8 cellular contexts compared by ENCODE assay signal in the genomic region with DNA sequence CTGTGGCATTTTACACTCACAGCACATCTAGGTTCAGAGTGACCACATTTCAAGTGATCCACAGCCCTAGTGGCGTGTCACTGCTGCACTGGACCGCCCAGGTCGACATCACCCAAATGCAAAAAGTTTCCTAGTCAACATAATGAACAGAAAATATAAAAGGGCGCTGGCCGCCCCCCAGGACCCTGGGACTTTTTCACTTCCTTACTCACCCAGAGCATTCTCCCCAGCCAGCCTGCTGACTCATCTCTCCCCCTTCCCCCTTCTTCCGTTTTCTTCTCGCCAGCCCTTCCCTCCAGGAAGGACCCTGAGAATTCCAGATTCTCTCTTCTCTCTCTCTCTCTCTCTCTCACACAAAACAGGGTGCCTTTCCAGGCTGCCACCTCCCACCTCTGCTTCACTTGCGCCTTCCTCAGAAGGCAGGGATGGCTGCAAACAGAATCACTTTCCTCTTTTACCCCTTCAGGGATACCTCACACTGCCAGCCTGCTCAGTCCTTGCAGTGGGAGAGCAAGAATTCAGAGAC. TPM values are rescaled to one million over a fixed set of nuclear protein-coding genes. Genes with fewer than 3 reads are reported as not detected.
A peak's percentile ranks its signal among the peaks of the same experiment; 100 is the strongest.
DNase-seq lines count a peak whose midpoint lies in the region; ATAC-seq and TF ChIP-seq lines count a peak whose summit lies in the region.

No MANE protein-coding gene starts in this region.

- TF ChIP-seq CTCF in CD14-positive monocyte (IDR thresholded peaks at IDR 0.05), result no peak
- TF ChIP-seq CTCF in WTC11 (IDR thresholded peaks at IDR 0.05), result no peak
- no peak for TF ChIP-seq CTCF in lung (IDR thresholded peaks at IDR 0.05; ENCODE audit: control extremely low read depth, extremely low read depth)

- ATAC-seq in WTC11, result peak; percentile 34; the same call in 1 of the 2 replicates
- peak; percentile 27 for ATAC-seq in lung (ENCODE audit: insufficient read depth, low FRiP score)
- ATAC-seq in HG02840 (IDR thresholded peaks at IDR 0.05; ENCODE audit: low FRiP score, unreplicated experiment), result no peak
- ATAC-seq in GM18511 (IDR thresholded peaks at IDR 0.05; ENCODE audit: unreplicated experiment), result no peak

- H3K9me3 ChIP-seq in lung (ENCODE audit: control insufficient read depth in 2 of 2, insufficient read depth in 1 of 2, low read length in 1 of 2), result no peaks in the 10 kb centered on the region

- no peak overlapping the region for H3K4me3 ChIP-seq in lung

- 14 to 25% methylated on average over 8 of the region's 8 CpGs for WGBS in lung, 2 donors

- H3K27me3 ChIP-seq in lung (ENCODE audit: control insufficient read depth, insufficient read depth), result no peaks in the 10 kb centered on the region

- CTCF ChIA-PET in WTC11 (lab: Charles Lee), result interaction anchor here (0.7 to 2.0 kb wide), 2 partner anchors 34 to 1000 kb away, joined by 3 to 11 read pairs; a partner anchor contains a TSS

- H3K4me3 Mint-ChIP-seq in CD14-positive monocyte (peak overlapping the region; percentile 59 to 88), WTC11 (no peak overlapping the region)

- intact Hi-C loops in CD14-positive monocyte (cut with micrococcal nuclease), result no loop called here

- H3K36me3 ChIP-seq in lung (ENCODE audit: control insufficient read depth in 2 of 2, insufficient read depth in 2 of 2, low read length in 2 of 2), result no peaks in the 10 kb centered on the region

- H3K27ac Mint-ChIP-seq in CD14-positive monocyte, result peak overlapping the region; percentile 74 to 96 (median 88)
- H3K27ac Mint-ChIP-seq in WTC11, result peak overlapping the region; percentile 98

- H3K27me3 Mint-ChIP-seq in CD14-positive monocyte (ENCODE audit: low read depth in 3 of 3) (peaks cover 0 to 3% (median 2%) of the 10 kb centered on the region in 3 donors), WTC11 (ENCODE audit: low read depth) (no peaks in the 10 kb centered on the region)

- peaks cover 13% of the 10 kb centered on the region for H3K4me1 Mint-ChIP-seq in CD14-positive monocyte
- H3K4me1 Mint-ChIP-seq in WTC11, result peaks cover 6% of the 10 kb centered on the region

- H3K9me3 Mint-ChIP-seq in CD14-positive monocyte (peaks cover 0 to 1% (median 0%) of the 10 kb centered on the region in 7 donors), WTC11 (no peaks in the 10 kb centered on the region)

- H3K36me3 Mint-ChIP-seq in CD14-positive monocyte, result peaks cover 0 to under 1% of the 10 kb centered on the region in 2 donors
- peaks cover 35% of the 10 kb centered on the region for H3K36me3 Mint-ChIP-seq in WTC11

- DNase-seq in CD14-positive monocyte (ENCODE audit: low spot score) (no peak), HS-27A (ENCODE audit: low read depth) (peak; percentile 43), WTC11 (ENCODE audit: low spot score) (no peak), lung (ENCODE audit: low spot score) (no peak), cortex of kidney (lab: John Stamatoyannopoulos, UW) (no peak)
- no peak for DNase-seq in effector CD8-positive, alpha-beta T cell (lab: John Stamatoyannopoulos, UW)

- peak overlapping the region in 1 of 2 donors; percentile 6 for H3K27ac ChIP-seq in lung (ENCODE audit: low read depth in 1 of 2, low read length in 1 of 2)

- H3K4me1 ChIP-seq in lung (ENCODE audit: control insufficient read depth in 2 of 2, insufficient read depth in 2 of 2, low read length in 2 of 2), result no peaks in the 10 kb centered on the region

- POLR2A ChIA-PET in WTC11 (lab: Charles Lee), result no interaction called here

TF ChIP-seq in WTC11, 78 proteins besides CTCF, POLR2A, EP300 and RAD21:
- TF ChIP-seq NR1H2 (CRISPR knock-in tag; IDR thresholded peaks at IDR 0.05), result no peak
- TF ChIP-seq, protein P1, sequence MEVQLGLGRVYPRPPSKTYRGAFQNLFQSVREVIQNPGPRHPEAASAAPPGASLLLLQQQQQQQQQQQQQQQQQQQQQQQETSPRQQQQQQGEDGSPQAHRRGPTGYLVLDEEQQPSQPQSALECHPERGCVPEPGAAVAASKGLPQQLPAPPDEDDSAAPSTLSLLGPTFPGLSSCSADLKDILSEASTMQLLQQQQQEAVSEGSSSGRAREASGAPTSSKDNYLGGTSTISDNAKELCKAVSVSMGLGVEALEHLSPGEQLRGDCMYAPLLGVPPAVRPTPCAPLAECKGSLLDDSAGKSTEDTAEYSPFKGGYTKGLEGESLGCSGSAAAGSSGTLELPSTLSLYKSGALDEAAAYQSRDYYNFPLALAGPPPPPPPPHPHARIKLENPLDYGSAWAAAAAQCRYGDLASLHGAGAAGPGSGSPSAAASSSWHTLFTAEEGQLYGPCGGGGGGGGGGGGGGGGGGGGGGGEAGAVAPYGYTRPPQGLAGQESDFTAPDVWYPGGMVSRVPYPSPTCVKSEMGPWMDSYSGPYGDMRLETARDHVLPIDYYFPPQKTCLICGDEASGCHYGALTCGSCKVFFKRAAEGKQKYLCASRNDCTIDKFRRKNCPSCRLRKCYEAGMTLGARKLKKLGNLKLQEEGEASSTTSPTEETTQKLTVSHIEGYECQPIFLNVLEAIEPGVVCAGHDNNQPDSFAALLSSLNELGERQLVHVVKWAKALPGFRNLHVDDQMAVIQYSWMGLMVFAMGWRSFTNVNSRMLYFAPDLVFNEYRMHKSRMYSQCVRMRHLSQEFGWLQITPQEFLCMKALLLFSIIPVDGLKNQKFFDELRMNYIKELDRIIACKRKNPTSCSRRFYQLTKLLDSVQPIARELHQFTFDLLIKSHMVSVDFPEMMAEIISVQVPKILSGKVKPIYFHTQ (CRISPR knock-in tag; IDR thresholded peaks at IDR 0.05), result no peak
- peak; percentile 91 for TF ChIP-seq NFE2L1 (CRISPR knock-in tag; IDR thresholded peaks at IDR 0.05)

RNA-seq across cellular contexts. Expression of a gene that starts 21.0 kb away (rescaled TPM):
- polyA plus RNA-seq in CD14-positive monocyte, result 10 to 100 TPM in 1 of 2 donors, 1 to 10 TPM in 1; 10.0 to 13.9 TPM
- 59.8 to 67.2 TPM (median 61.6 TPM) in 3 replicates for total RNA-seq in WTC11 (2021)
- 10 to 100 TPM; 14.6 to 38.1 TPM for total RNA-seq in lung
- 10 to 100 TPM in 1 of 2 donors, 1 to 10 TPM in 1; 8.9 to 29.2 TPM for polyA plus RNA-seq in lung

RNA-seq across cellular contexts. Expression of a gene that starts 30.6 kb away (rescaled TPM):
- polyA plus RNA-seq in CD14-positive monocyte, result under 1 TPM in 1 of 2 donors, not detected in 1; 0.09 TPM
- 1.1 to 1.4 TPM (median 1.1 TPM) in 3 replicates for total RNA-seq in WTC11 (2021)
- total RNA-seq in lung, result under 1 TPM; 0.82 to 0.83 TPM
- under 1 TPM; 0.21 to 0.35 TPM for polyA plus RNA-seq in lung

RNA-seq across cellular contexts. Expression of a gene that starts 31.3 kb away (rescaled TPM):
- under 1 TPM in 1 of 2 donors, not detected in 1; 0.13 TPM for polyA plus RNA-seq in CD14-positive monocyte
- 23.0 to 27.8 TPM (median 25.3 TPM) in 3 replicates for total RNA-seq in WTC11 (2021)
- 1 to 10 TPM in 1 of 2 donors, under 1 TPM in 1; 0.54 to 1.0 TPM for total RNA-seq in lung
- under 1 TPM; 0.26 to 0.32 TPM for polyA plus RNA-seq in lung

RNA-seq across cellular contexts. Expression of a gene that starts 33.4 kb away (rescaled TPM):
- polyA plus RNA-seq in CD14-positive monocyte (10 to 100 TPM; 42.0 to 51.3 TPM), lung (100 to 1,000 TPM; 108 to 156 TPM)
- total RNA-seq in WTC11 (2021) (207 to 226 TPM (median 223 TPM) in 3 replicates), lung (100 to 1,000 TPM; 101 to 142 TPM)

RNA-seq across cellular contexts. Expression of a gene that starts 44.4 kb away (rescaled TPM):
- polyA plus RNA-seq in CD14-positive monocyte (10 to 100 TPM; 21.3 to 21.7 TPM), lung (10 to 100 TPM; 44.1 to 53.1 TPM)
- total RNA-seq in WTC11 (2021) (70.4 to 72.6 TPM (median 71.9 TPM) in 3 replicates), lung (10 to 100 TPM; 45.3 to 72.5 TPM)

Comparison
In these comparisons a context has a peak if more than half of its experiments do, and no peak if none do; other contexts are left out.
1. ATAC-seq: peak in WTC11 (single experiment) and lung (single experiment); none in HG02840 (single experiment) and GM18511 (single experiment).
2. RNA of a gene that starts 31.3 kb away (total RNA-seq): 23.0 to 27.8 TPM in WTC11; 0.54 to 1.0 TPM in lung; every median in the first group is over 10 times any median in the second.